In the genomic region with DNA sequence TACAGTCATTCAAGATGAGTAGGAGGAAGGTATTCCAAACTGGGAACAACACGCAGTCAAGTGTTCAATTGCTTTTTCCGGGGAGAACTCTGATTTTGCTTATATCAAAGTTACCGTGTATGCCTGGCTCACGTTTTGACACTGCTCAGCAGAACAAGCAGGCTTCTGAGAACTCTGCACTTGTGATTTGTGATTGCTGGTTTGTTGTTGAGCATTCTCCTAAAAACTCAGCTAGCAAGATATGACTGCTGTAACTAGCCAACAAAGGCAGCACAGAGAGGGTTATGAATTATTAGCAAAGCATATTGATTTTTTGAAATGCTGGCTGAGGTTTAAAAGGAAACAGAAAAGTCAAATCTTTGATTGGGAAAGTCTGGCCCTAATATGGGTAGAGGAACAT, we compare ENCODE assay signal across 34 cellular contexts.
"Had no signal": no experiment of that assay in that cellular context is flagged by ENCODE, and none has a peak within 500 bp of the region (broad histone marks: within the 10 kb centered on the region; RNA-seq: fewer than 3 reads in every experiment).

No MANE protein-coding gene starts in this region.

- H3K4me3 ChIP-seq: adrenal gland, cardiac muscle cell had no signal

- H3K9me3 ChIP-seq: adrenal gland had no signal

- H3K27me3 ChIP-seq: adrenal gland, cardiac muscle cell had no signal

- H3K27ac ChIP-seq: adrenal gland, cardiac muscle cell, VCaP had no signal

- H3K4me1 ChIP-seq: adrenal gland had no signal

- H3K36me3 ChIP-seq: adrenal gland, cardiac muscle cell had no signal

- DNase-seq: activated B cell treated with CpG ODN at 0.5 μM for 24 hours; activated CD4-positive, alpha-beta memory T cell treated with anti-CD3 and anti-CD28 coated beads for 36 hours; activated CD4-positive, alpha-beta T cell treated with anti-CD3 and anti-CD28 coated beads for 4 hours; activated CD4-positive, alpha-beta T cell treated with anti-CD3 and anti-CD28 coated beads, Interleukin-2, amount 10 ng/mL, durations not matched to agents 24 days and 14 days; activated CD4-positive, alpha-beta T cell treated with anti-CD3 and anti-CD28 coated beads, Interleukin-2, amount 50 U/mL, for 1 hour; activated CD4-positive, alpha-beta T cell treated with anti-CD3 and anti-CD28 coated beads, Interleukin-2, amount 50 U/mL, for 4 hours; activated CD4-positive, CD25-positive, alpha-beta regulatory T cell treated with anti-CD3 and anti-CD28 coated beads, Interleukin-2, amount 50 U/mL, for 72 hours; activated CD8-positive, alpha-beta memory T cell treated with anti-CD3 and anti-CD28 coated beads, Interleukin-2, amount 50 U/mL, for 4 hours; activated CD8-positive, alpha-beta T cell treated with anti-CD3 and anti-CD28 coated beads for 36 hours; activated effector memory CD4-positive, alpha-beta T cell treated with anti-CD3 and anti-CD28 coated beads, Interleukin-2, amount 50 U/mL, for 16 hours; activated gamma-delta T cell treated with Interleukin-2 at 50 U/mL for 16 hours; activated naive CD4-positive, alpha-beta T cell; activated naive CD4-positive, alpha-beta T cell treated with anti-CD3 and anti-CD28 coated beads for 36 hours; activated naive CD4-positive, alpha-beta T cell treated with anti-CD3 and anti-CD28 coated beads, Interleukin-2, amount 50 U/mL, for 16 hours; activated naive CD8-positive, alpha-beta T cell treated with anti-CD3 and anti-CD28 coated beads for 36 hours; activated T-cell treated with anti-CD3 and anti-CD28 coated beads for 4 hours; activated T-cell treated with anti-CD3 and anti-CD28 coated beads, Interleukin-2, amount 50 U/mL, for 1 hour; activated T-cell treated with anti-CD3 and anti-CD28 coated beads, Interleukin-2, amount 50 U/mL, for 4 hours; activated T-cell treated with anti-CD3 and anti-CD28 coated beads, Interleukin-2, amount 50 U/mL, for 72 hours; adrenal gland; amniotic stem cell; aorta; caudate nucleus; cerebellar nuclear complex; T-helper 1 cell; T-helper 2 cell; T-helper 9 cell had no signal

- FAIRE-seq: astrocyte, bronchial epithelial cell, TTC549 had no signal

- ATAC-seq: activated CD8-positive, alpha-beta T cell treated with anti-CD3 and anti-CD28 coated beads for 36 hours; activated naive CD4-positive, alpha-beta T cell treated with anti-CD3 and anti-CD28 coated beads, Interleukin-2, amount 50 U/mL, for 72 hours; activated T-cell treated with anti-CD3 and anti-CD28 coated beads, Interleukin-2, amount 50 U/mL, for 4 hours; activated T-cell treated with anti-CD3 and anti-CD28 coated beads, Interleukin-2, amount 50 U/mL, for 72 hours; activated T-helper 17 cell treated with anti-CD3 and anti-CD28 coated beads, Interleukin-2, amount 50 U/mL, for 72 hours had no signal
